Comparison of ENCODE assay signal across 21 cellular contexts in the genomic region with DNA sequence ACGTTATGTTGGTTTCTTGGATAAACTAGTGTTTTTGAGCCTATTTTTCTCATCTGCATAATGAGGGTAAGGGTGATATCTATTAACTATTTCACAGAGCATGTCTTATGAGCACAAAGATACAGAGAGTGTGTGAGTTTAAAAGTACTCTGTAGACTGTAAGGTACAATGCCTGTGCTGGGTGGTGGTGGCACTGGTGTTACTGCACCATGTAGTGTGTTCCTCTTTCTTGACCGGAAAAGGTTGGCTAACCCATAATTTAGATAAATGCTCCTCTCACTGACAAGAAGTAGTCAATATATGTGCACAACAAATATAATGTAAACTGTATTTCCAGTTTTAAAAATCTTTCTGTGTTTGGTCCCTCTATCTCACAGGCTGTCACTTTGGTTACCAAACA.
"Had no signal": no experiment of that assay in that cellular context is flagged by ENCODE, and none has a peak within 500 bp of the region (broad histone marks: within the 10 kb centered on the region; RNA-seq: fewer than 3 reads in every experiment).

No MANE protein-coding gene starts in this region.

- H3K9me3 ChIP-seq: esophagus muscularis mucosa, gastrocnemius medialis, mucosa of descending colon, thoracic aorta had no signal

- H3K27ac ChIP-seq: epithelial cell of prostate, esophagus muscularis mucosa, gastrocnemius medialis, heart right ventricle, spleen, thoracic aorta, transverse colon had no signal

- DNase-seq: effector memory CD8-positive, alpha-beta T cell; gastrocnemius medialis; heart right ventricle; islet precursor cell; mammary epithelial cell; mucosa of descending colon; natural killer cell; posterior cingulate gyrus; spleen; stimulated activated CD4-positive, alpha-beta T cell treated with anti-CD3 and anti-CD28 coated beads, Interleukin-15, amount 100 ng/mL, for 24 hours; stimulated activated CD4-positive, alpha-beta T cell treated with anti-CD3 and anti-CD28 coated beads, Interleukin-1b, Interleukin-23, amount 100 ng/mL, for 48 hours; stimulated activated CD4-positive, alpha-beta T cell treated with anti-CD3 and anti-CD28 coated beads, Interleukin-4, amount 100 ng/mL, for 24 hours; stimulated activated naive B cell treated with anti-CD40 and anti-IgM and Interleukin-4, amounts not matched to agents 10 μg/mL and 1 μg/mL and 100 μg/mL, for 72 hours; stimulated activated naive CD8-positive, alpha-beta T cell treated with anti-CD3 and anti-CD28 coated beads, Interleukin-15, amount 100 ng/mL, for 72 hours; substantia nigra; transverse colon had no signal

- H3K36me3 ChIP-seq: esophagus muscularis mucosa, gastrocnemius medialis, heart right ventricle, spleen, thoracic aorta, transverse colon had no signal

- H3K4me3 ChIP-seq: esophagus muscularis mucosa, gastrocnemius medialis, heart right ventricle, mucosa of descending colon, spleen, thoracic aorta, transverse colon had no signal

- H3K4me1 ChIP-seq: esophagus muscularis mucosa, gastrocnemius medialis, spleen, transverse colon had no signal

- ATAC-seq: effector memory CD8-positive, alpha-beta T cell; gastrocnemius medialis; heart right ventricle; left lobe of liver; mucosa of descending colon; natural killer cell; sciatic nerve; stimulated activated naive B cell treated with anti-CD40 and anti-IgM and Interleukin-4, amounts not matched to agents 10 μg/mL and 1 μg/mL and 100 μg/mL, for 72 hours; stimulated activated naive CD8-positive, alpha-beta T cell treated with anti-CD3 and anti-CD28 coated beads, Interleukin-15, amount 100 ng/mL, for 72 hours had no signal

- H3K27me3 ChIP-seq: esophagus muscularis mucosa, gastrocnemius medialis, heart right ventricle, spleen, transverse colon had no signal
